ENCODE assay signal across 13 cellular contexts in the genomic region with DNA sequence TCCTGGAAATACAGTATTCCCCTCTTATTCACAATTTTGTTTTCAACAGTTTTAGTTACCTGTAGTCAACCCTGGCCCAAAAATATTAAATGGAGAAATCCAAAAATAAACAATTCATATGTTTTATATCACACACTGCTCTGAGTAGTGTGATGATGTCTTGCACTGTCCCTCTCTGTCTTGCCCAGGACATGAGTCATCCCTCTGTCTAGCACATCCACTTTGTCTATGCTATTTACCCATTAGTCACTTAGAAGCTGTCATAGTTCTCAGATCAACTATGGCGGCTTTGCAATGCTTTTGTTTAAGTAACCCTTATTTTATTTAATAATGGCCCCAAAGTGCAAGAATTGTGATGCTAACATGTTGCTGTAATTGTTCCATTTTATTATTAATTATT.
"Had no signal": no experiment of that assay in that cellular context is flagged by ENCODE, and none has a peak within 500 bp of the region (broad histone marks: within the 10 kb centered on the region; RNA-seq: fewer than 3 reads in every experiment).

No MANE protein-coding gene starts in this region.

- H3K4me3 ChIP-seq: ascending aorta, dorsolateral prefrontal cortex, esophagus muscularis mucosa, smooth muscle cell, upper lobe of left lung had no signal

- H3K27ac Mint-ChIP-seq: nephron progenitor cell; progenitor cell of endocrine pancreas; stimulated activated naive CD8-positive, alpha-beta T cell treated with anti-CD3 and anti-CD28 coated beads, Interleukin-15, Interleukin-2, amounts not matched to agents 100 ng/mL and 50 ng/mL, for 24 hours had no signal

- H3K27ac ChIP-seq: ascending aorta, dorsolateral prefrontal cortex, esophagus muscularis mucosa, upper lobe of left lung had no signal

- H3K4me1 ChIP-seq: ascending aorta, esophagus muscularis mucosa, upper lobe of left lung had no signal

- H3K27me3 Mint-ChIP-seq: progenitor cell of endocrine pancreas; stimulated activated naive CD8-positive, alpha-beta T cell treated with anti-CD3 and anti-CD28 coated beads, Interleukin-15, Interleukin-2, amounts not matched to agents 100 ng/mL and 50 ng/mL, for 24 hours had no signal

- H3K36me3 ChIP-seq: ascending aorta, esophagus muscularis mucosa, upper lobe of left lung had no signal

- H3K9me3 ChIP-seq: ascending aorta, esophagus muscularis mucosa, upper lobe of left lung had no signal

- ATAC-seq: right cardiac atrium had no signal

- H3K4me3 Mint-ChIP-seq: nephron progenitor cell; stimulated activated naive CD8-positive, alpha-beta T cell treated with anti-CD3 and anti-CD28 coated beads, Interleukin-15, Interleukin-2, amounts not matched to agents 100 ng/mL and 50 ng/mL, for 24 hours had no signal

- H3K9me3 Mint-ChIP-seq: nephron progenitor cell; stimulated activated naive CD8-positive, alpha-beta T cell treated with anti-CD3 and anti-CD28 coated beads, Interleukin-15, Interleukin-2, amounts not matched to agents 100 ng/mL and 50 ng/mL, for 24 hours had no signal

- H3K27me3 ChIP-seq: ascending aorta, dorsolateral prefrontal cortex, esophagus muscularis mucosa, upper lobe of left lung had no signal

- H3K4me1 Mint-ChIP-seq: nephron progenitor cell had no signal

- H3K4me2 ChIP-seq: smooth muscle cell had no signal

- DNase-seq: activated CD4-positive, CD25-positive, alpha-beta regulatory T cell treated with anti-CD3 and anti-CD28 coated beads, Interleukin-2, amount 50 U/mL, for 72 hours; activated naive CD4-positive, alpha-beta T cell; activated T-cell treated with anti-CD3 and anti-CD28 coated beads for 4 hours; dorsolateral prefrontal cortex; hippocampal formation; nephron progenitor cell; right cardiac atrium; upper lobe of left lung had no signal
